Comparison of ENCODE assay signal across 20 cellular contexts in the genomic region with DNA sequence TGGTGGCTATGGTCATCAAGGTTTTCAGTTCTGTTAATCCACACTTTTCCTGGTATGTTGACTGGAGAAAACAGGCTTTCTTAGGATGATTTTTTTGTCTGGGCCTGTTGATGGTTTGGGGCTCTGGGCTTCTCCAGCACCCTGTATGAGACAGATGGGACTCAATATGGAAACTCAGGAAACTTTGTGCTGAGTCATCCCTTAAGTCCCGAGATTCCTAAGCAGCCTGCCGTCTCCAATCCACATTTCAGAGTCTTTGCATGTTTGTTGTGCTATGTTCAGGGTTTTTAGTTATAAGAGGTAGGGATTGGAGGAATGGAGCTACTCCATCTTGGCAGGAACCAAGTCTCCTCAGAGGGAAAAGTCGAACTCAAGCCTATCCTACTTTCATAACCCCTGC.
"Had no signal": no experiment of that assay in that cellular context is flagged by ENCODE, and none has a peak within 500 bp of the region (broad histone marks: within the 10 kb centered on the region; RNA-seq: fewer than 3 reads in every experiment).

No MANE protein-coding gene starts in this region.

- H3K9me3 ChIP-seq: lower lobe of right lung, prostate gland had no signal

- H3K9ac ChIP-seq: parathyroid adenoma had no signal

- H3K36me3 ChIP-seq: esophagus squamous epithelium, left ventricle myocardium inferior, lower lobe of right lung, prostate gland, stomach had no signal

- H3K4me3 Mint-ChIP-seq: memory B cell; naive thymus-derived CD4-positive, alpha-beta T cell; nephron progenitor cell had no signal

- H3K27me3 ChIP-seq: esophagus squamous epithelium, foreskin keratinocyte, hepatocyte, stomach had no signal

- ATAC-seq: foreskin keratinocyte; left cardiac atrium; lower lobe of right lung; naive thymus-derived CD4-positive, alpha-beta T cell; sciatic nerve had no signal

- H3K79me2 ChIP-seq: hepatocyte, parathyroid adenoma had no signal

- H3K36me3 Mint-ChIP-seq: memory B cell had no signal

- H3K4me1 Mint-ChIP-seq: memory B cell, nephron progenitor cell had no signal

- H3K4me2 ChIP-seq: hepatocyte had no signal

- H3K27ac ChIP-seq: esophagus squamous epithelium, foreskin keratinocyte, hepatocyte, left ventricle myocardium inferior, lower lobe of right lung, parathyroid adenoma, prostate gland, skin epidermis had no signal

- H3K27ac Mint-ChIP-seq: memory B cell; naive thymus-derived CD4-positive, alpha-beta T cell; nephron progenitor cell had no signal

- H3K4me3 ChIP-seq: esophagus squamous epithelium, hepatocyte, left ventricle myocardium inferior, lower lobe of right lung, prostate gland, skin epidermis, stomach had no signal

- DNase-seq: effector memory CD4-positive, alpha-beta T cell; esophagus squamous epithelium; foreskin keratinocyte; kidney; left cardiac atrium; left ventricle myocardium inferior; lower lobe of right lung; naive thymus-derived CD4-positive, alpha-beta T cell; nephron progenitor cell; stimulated activated CD4-positive, alpha-beta T cell treated with anti-CD3 and anti-CD28 coated beads, Interleukin-12 subunit alpha, Interleukin-12 subunit beta, amount 100 ng/mL, for 4 hours; stimulated activated naive CD4-positive, alpha-beta T cell; stomach; substantia nigra; trophoblast cell had no signal

- H3K4me1 ChIP-seq: esophagus squamous epithelium, foreskin keratinocyte, left ventricle myocardium inferior, lower lobe of right lung, parathyroid adenoma, prostate gland had no signal

- H2AFZ ChIP-seq: hepatocyte, parathyroid adenoma had no signal
